22 cellular contexts compared by ENCODE assay signal in genomic region chr6:25446815-25447569, GRCh38.
DNase-seq lines count a peak whose midpoint lies in the region; ATAC-seq and TF ChIP-seq lines count a peak whose summit lies in the region.
"Had no signal": no experiment of that assay in that cellular context is flagged by ENCODE, and none has a peak within 500 bp of the region (broad histone marks: within the 10 kb centered on the region; RNA-seq: fewer than 3 reads in every experiment).

No MANE protein-coding gene starts in this region.

- POLR2A ChIA-PET in activated B cell treated with CpG ODN at 0.5 μM for 24 hours (lab: Charles Lee), result interaction anchor here (0.6 kb wide), 1 partner anchor 148 kb away, joined by 6 read pairs; no protein-coding TSS in a partner anchor
- POLR2A ChIA-PET in GM10248 (lab: Yijun Ruan, JAX), result no interaction called here

- H3K27me3 Mint-ChIP-seq in stimulated activated naive CD8-positive, alpha-beta T cell treated with anti-CD3 and anti-CD28 coated beads, Interleukin-15, Interleukin-2, amounts not matched to agents 100 ng/mL and 50 ng/mL, for 24 hours, result no peaks in the 10 kb centered on the region
- H3K27me3 Mint-ChIP-seq in stimulated activated naive CD8-positive, alpha-beta T cell treated with anti-CD3 and anti-CD28 coated beads, Interleukin-15, amount 100 ng/mL, for 72 hours, result no peaks in the 10 kb centered on the region
- no peaks in the 10 kb centered on the region for H3K27me3 Mint-ChIP-seq in activated B cell treated with CpG ODN at 0.5 μM for 24 hours
- H3K27me3 Mint-ChIP-seq: activated T-cell treated with anti-CD3 and anti-CD28 coated beads, Interleukin-2, amount 50 U/mL, for 24 hours; progenitor cell of endocrine pancreas had no signal

- H3K4me1 Mint-ChIP-seq in stimulated activated naive CD8-positive, alpha-beta T cell treated with anti-CD3 and anti-CD28 coated beads, Interleukin-15, Interleukin-2, amounts not matched to agents 100 ng/mL and 50 ng/mL, for 24 hours (ENCODE audit: low read depth), result peaks cover 36% of the 10 kb centered on the region
- H3K4me1 Mint-ChIP-seq in stimulated activated naive CD8-positive, alpha-beta T cell treated with anti-CD3 and anti-CD28 coated beads, Interleukin-15, amount 100 ng/mL, for 72 hours, result peaks cover 36% of the 10 kb centered on the region
- peaks cover 28% of the 10 kb centered on the region for H3K4me1 Mint-ChIP-seq in activated B cell treated with CpG ODN at 0.5 μM for 24 hours

- ATAC-seq in stimulated activated naive CD8-positive, alpha-beta T cell treated with anti-CD3 and anti-CD28 coated beads, Interleukin-15, amount 100 ng/mL, for 72 hours, result no peak
- peak; percentile 52 for ATAC-seq in activated B cell treated with CpG ODN at 0.5 μM for 24 hours (ENCODE audit: low read depth)
- peak; percentile 23 for ATAC-seq in left lung
- ATAC-seq in HG03565 (IDR thresholded peaks at IDR 0.05; ENCODE audit: unreplicated experiment), result no peak

- H3K27ac ChIP-seq in left lung, result peak overlapping the region in 1 of 2 donors; percentile 20
- H3K27ac ChIP-seq: SJSA1, testis, uterus had no signal

- H3K9me3 Mint-ChIP-seq in stimulated activated naive CD8-positive, alpha-beta T cell treated with anti-CD3 and anti-CD28 coated beads, Interleukin-15, Interleukin-2, amounts not matched to agents 100 ng/mL and 50 ng/mL, for 24 hours, result peaks cover 11% of the 10 kb centered on the region
- H3K9me3 Mint-ChIP-seq in stimulated activated naive CD8-positive, alpha-beta T cell treated with anti-CD3 and anti-CD28 coated beads, Interleukin-15, amount 100 ng/mL, for 72 hours, result peaks cover 5 to 12% of the 10 kb centered on the region in 2 donors
- peaks cover 7% of the 10 kb centered on the region for H3K9me3 Mint-ChIP-seq in activated B cell treated with CpG ODN at 0.5 μM for 24 hours

- peak overlapping the region; percentile 7 for H3K27ac Mint-ChIP-seq in stimulated activated naive CD8-positive, alpha-beta T cell treated with anti-CD3 and anti-CD28 coated beads, Interleukin-15, Interleukin-2, amounts not matched to agents 100 ng/mL and 50 ng/mL, for 24 hours
- no peak overlapping the region for H3K27ac Mint-ChIP-seq in stimulated activated naive CD8-positive, alpha-beta T cell treated with anti-CD3 and anti-CD28 coated beads, Interleukin-15, amount 100 ng/mL, for 72 hours
- H3K27ac Mint-ChIP-seq in activated B cell treated with CpG ODN at 0.5 μM for 24 hours, result peak overlapping the region; percentile 10
- H3K27ac Mint-ChIP-seq: activated T-cell treated with anti-CD3 and anti-CD28 coated beads, Interleukin-2, amount 50 U/mL, for 24 hours had no signal

- H3K27me3 ChIP-seq in left lung (no peaks in the 10 kb centered on the region), HAP-1 (ENCODE audit: low read depth) (no peaks in the 10 kb centered on the region)
- H3K27me3 ChIP-seq: BLaER1 treated with 17β-estradiol and CSF1 and Interleukin-3, amounts not matched to agents 10 nM and 100 nM; SJSA1; testis; uterus had no signal

- TF ChIP-seq CTCF in activated B cell treated with CpG ODN at 0.5 μM for 24 hours (IDR thresholded peaks at IDR 0.05) (no peak), left lung (IDR thresholded peaks at IDR 0.05) (no peak), GM10248 (IDR thresholded peaks at IDR 0.05; ENCODE audit: control extremely low read depth, extremely low read depth, low read depth, missing control alignments) (no peak)

- H3K9me3 ChIP-seq in left lung (peaks cover 0 to 9% of the 10 kb centered on the region in 2 donors), HAP-1 (no peaks in the 10 kb centered on the region)
- H3K9me3 ChIP-seq: SJSA1, testis, uterus had no signal

- CTCF ChIA-PET in activated B cell treated with CpG ODN at 0.5 μM for 24 hours (lab: Charles Lee) (interaction anchor here (1.3 kb wide), 1 partner anchor 168 kb away, joined by 3 read pairs; no protein-coding TSS in a partner anchor), GM10248 (lab: Yijun Ruan, JAX) (interaction anchor here (1.1 to 2.0 kb wide), 5 partner anchors 10 to 77 kb away, joined by 3 to 7 read pairs (median 3); no protein-coding TSS in a partner anchor)

- H3K4me1 ChIP-seq in left lung, result peaks cover 0 to 12% of the 10 kb centered on the region in 2 donors
- no peaks in the 10 kb centered on the region for H3K4me1 ChIP-seq in HAP-1
- H3K4me1 ChIP-seq: SJSA1, testis, uterus had no signal

- no peak overlapping the region for H3K4me3 Mint-ChIP-seq in stimulated activated naive CD8-positive, alpha-beta T cell treated with anti-CD3 and anti-CD28 coated beads, Interleukin-15, Interleukin-2, amounts not matched to agents 100 ng/mL and 50 ng/mL, for 24 hours
- no peak overlapping the region for H3K4me3 Mint-ChIP-seq in stimulated activated naive CD8-positive, alpha-beta T cell treated with anti-CD3 and anti-CD28 coated beads, Interleukin-15, amount 100 ng/mL, for 72 hours
- H3K4me3 Mint-ChIP-seq in activated B cell treated with CpG ODN at 0.5 μM for 24 hours, result no peak overlapping the region
- H3K4me3 Mint-ChIP-seq: activated T-cell treated with anti-CD3 and anti-CD28 coated beads, Interleukin-2, amount 50 U/mL, for 24 hours had no signal

- no peak for DNase-seq in stimulated activated naive CD8-positive, alpha-beta T cell treated with anti-CD3 and anti-CD28 coated beads, Interleukin-15, amount 100 ng/mL, for 72 hours
- DNase-seq in activated B cell treated with CpG ODN at 0.5 μM for 24 hours (no peak), left lung (no peak), GM10248 (ENCODE audit: extremely low spot score) (no peak), cerebellar nuclear complex (lab: John Stamatoyannopoulos, UW) (no peak), HAP-1 (ENCODE audit: low spot score in 2 of 2) (no peak)
- DNase-seq: activated CD4-positive, alpha-beta T cell treated with anti-CD3 and anti-CD28 coated beads for 4 hours; activated CD8-positive, alpha-beta memory T cell treated with anti-CD3 and anti-CD28 coated beads for 24 hours; activated gamma-delta T cell treated with Interleukin-2 at 50 U/mL for 16 hours; activated T-cell treated with anti-CD3 and anti-CD28 coated beads, Interleukin-2, amount 50 U/mL, for 24 hours; amniotic stem cell; kidney glomerular epithelial cell; NCI-H526 treated with DMSO at 0.1 percent for 48 hours; stimulated activated CD4-positive, alpha-beta T cell treated with anti-CD3 and anti-CD28 coated beads, Interleukin-1b, Interleukin-23, amount 100 ng/mL, for 48 hours; T-helper 1 cell; testis; uterus had no signal

- H3K4me3 ChIP-seq in left lung, result no peak overlapping the region
- no peak overlapping the region for H3K4me3 ChIP-seq in HAP-1
- H3K4me3 ChIP-seq: BLaER1 treated with 17β-estradiol and CSF1 and Interleukin-3, amounts not matched to agents 10 nM and 100 nM; SJSA1; testis; uterus had no signal

- H3K36me3 Mint-ChIP-seq in stimulated activated naive CD8-positive, alpha-beta T cell treated with anti-CD3 and anti-CD28 coated beads, Interleukin-15, Interleukin-2, amounts not matched to agents 100 ng/mL and 50 ng/mL, for 24 hours (ENCODE audit: low read depth), result peaks cover 5% of the 10 kb centered on the region
- peaks cover 15% of the 10 kb centered on the region for H3K36me3 Mint-ChIP-seq in activated B cell treated with CpG ODN at 0.5 μM for 24 hours (ENCODE audit: low read depth)

- intact Hi-C loops in activated B cell treated with CpG ODN at 0.5 μM for 24 hours (cut with micrococcal nuclease) (no loop called here), left lung (cut with DNase I) (no loop called here)

- H3K36me3 ChIP-seq in left lung, result no peaks in the 10 kb centered on the region
- H3K36me3 ChIP-seq in HAP-1 (replicated peaks), result no peaks in the 10 kb centered on the region
- H3K36me3 ChIP-seq: SJSA1, uterus had no signal

- in situ Hi-C loops in HAP-1 (cut with MboI; ENCODE audit: low sequenced_read_pairs), result no loop called here

Comparison
In these comparisons a context has a peak if more than half of its experiments do, and no peak if none do; other contexts are left out.
1. H3K27ac Mint-ChIP-seq: peak in stimulated activated naive CD8-positive, alpha-beta T cell treated with anti-CD3 and anti-CD28 coated beads, Interleukin-15, Interleukin-2, amounts not matched to agents 100 ng/mL and 50 ng/mL, for 24 hours (single experiment) and activated B cell treated with CpG ODN at 0.5 μM for 24 hours (single experiment); none in stimulated activated naive CD8-positive, alpha-beta T cell treated with anti-CD3 and anti-CD28 coated beads, Interleukin-15, amount 100 ng/mL, for 72 hours (0 of 2).
2. ATAC-seq: peak in activated B cell treated with CpG ODN at 0.5 μM for 24 hours (single experiment) and left lung (single experiment); none in stimulated activated naive CD8-positive, alpha-beta T cell treated with anti-CD3 and anti-CD28 coated beads, Interleukin-15, amount 100 ng/mL, for 72 hours (single experiment) and HG03565 (single experiment).